1 cellular context compared by ENCODE assay signal in the genomic region with DNA sequence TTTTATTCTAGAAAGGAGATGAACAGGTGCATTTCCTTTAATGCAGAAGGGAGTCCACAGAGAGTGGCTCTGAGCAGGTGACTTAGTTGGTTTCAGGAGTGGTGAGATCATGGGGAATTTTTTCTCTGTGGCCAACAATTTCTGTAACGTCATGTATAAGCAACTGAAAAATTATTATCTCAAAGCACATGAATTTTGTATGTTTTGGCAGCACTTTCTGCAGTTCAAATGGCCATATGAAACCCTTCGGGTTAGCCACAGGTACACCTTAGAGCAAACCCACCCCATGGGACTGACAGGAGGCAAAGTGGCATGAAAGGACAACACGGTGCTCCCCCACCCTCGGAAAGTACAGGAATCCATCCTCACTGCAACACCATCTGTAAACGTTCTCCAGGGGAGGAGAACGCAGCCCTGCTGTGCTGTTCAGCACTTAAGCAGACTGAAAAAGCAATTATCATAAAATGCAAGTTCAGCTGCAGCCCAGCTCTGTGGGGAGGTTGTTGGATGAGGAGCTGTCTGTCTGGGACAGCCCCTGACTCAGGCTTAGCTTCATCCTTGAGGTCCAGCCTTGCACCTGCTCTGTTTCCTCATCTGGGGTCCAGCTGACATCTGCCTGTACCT.
TF ChIP-seq lines count a peak whose summit lies in the region.

No MANE protein-coding gene starts in this region.

TF ChIP-seq in GM12878, 131 proteins besides CTCF, POLR2A, EP300 and RAD21 (continued from another document):
- TF ChIP-seq SPI1 (IDR thresholded peaks at IDR 0.05; ENCODE audit: borderline replicate concordance, insufficient read depth, low read depth, low read length) (peak; percentile 6; the same call in 1 of the 2 replicates), ZNF592 (IDR thresholded peaks at IDR 0.05) (0 out of 2 replicates have a peak, but pooled peaks have one; percentile 26), MXI1 (IDR thresholded peaks at IDR 0.05; ENCODE audit: low read depth, low read length) (no peak), SRF (IDR thresholded peaks at IDR 0.05; ENCODE audit: low read depth in 2 of 2, low read length in 2 of 2) (0 out of 4 replicates have a peak, but pooled peaks of 1 of the 2 experiments have one; percentile 6), PKNOX1 (IDR thresholded peaks at IDR 0.05) (peak; percentile 85), HDGF (IDR thresholded peaks at IDR 0.05) (0 out of 2 replicates have a peak, but pooled peaks have one; percentile 50), CBFB (IDR thresholded peaks at IDR 0.05; ENCODE audit: low read depth) (peak; percentile 89), E2F4 (IDR thresholded peaks at IDR 0.05; ENCODE audit: low read depth, low read length) (no peak), JUNB (IDR thresholded peaks at IDR 0.05) (peak; percentile 86), MTA2 (IDR thresholded peaks at IDR 0.05; ENCODE audit: low read depth) (peak; percentile 92), BMI1 (IDR thresholded peaks at IDR 0.05; ENCODE audit: borderline replicate concordance) (peak; percentile 64; the same call in 1 of the 2 replicates), MAX (IDR thresholded peaks at IDR 0.05; ENCODE audit: low read depth, low read length) (no peak), FOXM1 (IDR thresholded peaks at IDR 0.05; ENCODE audit: low read depth, low read length) (no peak), NBN (IDR thresholded peaks at IDR 0.05) (peak; percentile 77), SP1 (IDR thresholded peaks at IDR 0.05; ENCODE audit: low read depth, low read length) (peak; percentile 66), SMC3 (IDR thresholded peaks at IDR 0.05; ENCODE audit: borderline replicate concordance, low read length) (0 out of 2 replicates have a peak, but pooled peaks have one; percentile 28), ETV6 (conservative IDR thresholded peaks at IDR 0.05 in 1 of 2, IDR thresholded peaks at IDR 0.05 in 1 of 2; ENCODE audit: borderline replicate concordance in 1 of 2, low read depth in 1 of 2) (peak in 1 of 2 experiments; percentile 48; a peak in 1 of 4 replicates)
- TF ChIP-seq, protein P1, sequence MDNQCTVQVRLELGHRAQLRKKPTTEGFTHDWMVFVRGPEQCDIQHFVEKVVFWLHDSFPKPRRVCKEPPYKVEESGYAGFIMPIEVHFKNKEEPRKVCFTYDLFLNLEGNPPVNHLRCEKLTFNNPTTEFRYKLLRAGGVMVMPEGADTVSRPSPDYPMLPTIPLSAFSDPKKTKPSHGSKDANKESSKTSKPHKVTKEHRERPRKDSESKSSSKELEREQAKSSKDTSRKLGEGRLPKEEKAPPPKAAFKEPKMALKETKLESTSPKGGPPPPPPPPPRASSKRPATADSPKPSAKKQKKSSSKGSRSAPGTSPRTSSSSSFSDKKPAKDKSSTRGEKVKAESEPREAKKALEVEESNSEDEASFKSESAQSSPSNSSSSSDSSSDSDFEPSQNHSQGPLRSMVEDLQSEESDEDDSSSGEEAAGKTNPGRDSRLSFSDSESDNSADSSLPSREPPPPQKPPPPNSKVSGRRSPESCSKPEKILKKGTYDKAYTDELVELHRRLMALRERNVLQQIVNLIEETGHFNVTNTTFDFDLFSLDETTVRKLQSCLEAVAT (IDR thresholded peaks at IDR 0.05): peak; percentile 70
- TF ChIP-seq, protein P2, sequence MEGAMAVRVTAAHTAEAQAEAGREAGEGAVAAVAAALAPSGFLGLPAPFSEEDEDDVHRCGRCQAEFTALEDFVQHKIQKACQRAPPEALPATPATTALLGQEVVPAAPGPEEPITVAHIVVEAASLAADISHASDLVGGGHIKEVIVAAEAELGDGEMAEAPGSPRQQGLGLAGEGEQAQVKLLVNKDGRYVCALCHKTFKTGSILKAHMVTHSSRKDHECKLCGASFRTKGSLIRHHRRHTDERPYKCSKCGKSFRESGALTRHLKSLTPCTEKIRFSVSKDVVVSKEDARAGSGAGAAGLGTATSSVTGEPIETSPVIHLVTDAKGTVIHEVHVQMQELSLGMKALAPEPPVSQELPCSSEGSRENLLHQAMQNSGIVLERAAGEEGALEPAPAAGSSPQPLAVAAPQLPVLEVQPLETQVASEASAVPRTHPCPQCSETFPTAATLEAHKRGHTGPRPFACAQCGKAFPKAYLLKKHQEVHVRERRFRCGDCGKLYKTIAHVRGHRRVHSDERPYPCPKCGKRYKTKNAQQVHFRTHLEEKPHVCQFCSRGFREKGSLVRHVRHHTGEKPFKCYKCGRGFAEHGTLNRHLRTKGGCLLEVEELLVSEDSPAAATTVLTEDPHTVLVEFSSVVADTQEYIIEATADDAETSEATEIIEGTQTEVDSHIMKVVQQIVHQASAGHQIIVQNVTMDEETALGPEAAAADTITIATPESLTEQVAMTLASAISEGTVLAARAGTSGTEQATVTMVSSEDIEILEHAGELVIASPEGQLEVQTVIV (IDR thresholded peaks at IDR 0.05; ENCODE audit: borderline replicate concordance, partially characterized antibody): no peak
